ENCODE assay signal across 8 cellular contexts in genomic region chr3:67384790-67385397, GRCh38.
DNase-seq lines count a peak whose midpoint lies in the region; ATAC-seq and TF ChIP-seq lines count a peak whose summit lies in the region.

No MANE protein-coding gene starts in this region.

- no peak overlapping the region for H3K4me3 ChIP-seq in breast epithelium
- no peak overlapping the region for H3K4me3 ChIP-seq in fibroblast of pulmonary artery (replicated peaks; ENCODE audit: low read depth, low read length)
- H3K4me3 ChIP-seq in vagina = no peak overlapping the region

- TF ChIP-seq POLR2A in breast epithelium (IDR thresholded peaks at IDR 0.05) (no peak), vagina (IDR thresholded peaks at IDR 0.05) (no peak)

- H3K4me1 ChIP-seq in breast epithelium (no peaks in the 10 kb centered on the region), vagina (peaks cover 5% of the 10 kb centered on the region)

- no peaks in the 10 kb centered on the region for H3K36me3 ChIP-seq in breast epithelium
- no peaks in the 10 kb centered on the region for H3K36me3 ChIP-seq in vagina

- BruUV-seq in MCF 10A (replicated peaks; lab: Mats Ljungman, UMichigan) = no TSS peak

- H3K27me3 ChIP-seq in breast epithelium = no peaks in the 10 kb centered on the region
- no peaks in the 10 kb centered on the region for H3K27me3 ChIP-seq in vagina

- peaks cover 5% of the 10 kb centered on the region for H3K4me1 Mint-ChIP-seq in MCF 10A (ENCODE audit: insufficient read depth, unreplicated experiment)

- H3K9me3 ChIP-seq in breast epithelium (no peaks in the 10 kb centered on the region), vagina (no peaks in the 10 kb centered on the region)

- DNase-seq in MCF 10A (ENCODE audit: unreplicated experiment) (peak; percentile 67), breast epithelium (ENCODE audit: low spot score in 2 of 2) (no peak), NCI-H187 treated with DMSO at 0.1 percent for 48 hours (lab: John Stamatoyannopoulos, UW) (peak; percentile 8), fibroblast of pulmonary artery (ENCODE audit: low read depth) (peak; percentile 74), putamen (ENCODE audit: low spot score) (peak; percentile 7), vagina (ENCODE audit: extremely low spot score in 2 of 2) (no peak)
- DNase-seq in activated CD4-positive, alpha-beta T cell treated with anti-CD3 and anti-CD28 coated beads, Interleukin-2, amount 50 U/mL, for 48 hours = peak; percentile 41 to 57

- H3K27ac Mint-ChIP-seq in MCF 10A (ENCODE audit: low read depth, unreplicated experiment) = no peak overlapping the region

- no peaks in the 10 kb centered on the region for H3K9me3 Mint-ChIP-seq in MCF 10A (ENCODE audit: unreplicated experiment)

- POLR2A ChIA-PET in MCF 10A (lab: Yijun Ruan, JAX) = interaction anchor here (0.6 kb wide), 1 partner anchor 140 kb away, joined by 5 read pairs; no protein-coding TSS in a partner anchor

- H3K27ac ChIP-seq in breast epithelium = no peak overlapping the region
- H3K27ac ChIP-seq in vagina = no peak overlapping the region

- no peak for ATAC-seq in HG02588 (IDR thresholded peaks at IDR 0.05; ENCODE audit: unreplicated experiment)

- TF ChIP-seq CTCF in MCF 10A (IDR thresholded peaks at IDR 0.05; ENCODE audit: unreplicated experiment) (peak; percentile 31), breast epithelium (IDR thresholded peaks at IDR 0.05) (peak in 1 of 3 donors; percentile 24), fibroblast of pulmonary artery (IDR thresholded peaks at IDR 0.05; ENCODE audit: low read length, missing control alignments) (peak; percentile 81), vagina (IDR thresholded peaks at IDR 0.05) (peak in 1 of 3 experiments; percentile 5)

- intact Hi-C loops in MCF 10A (cut with micrococcal nuclease) = loop anchor here (5.0 to 10.0 kb wide), 3 partner anchors 222 to 1490 kb away; partner anchors contain the start of gene SUCLG2
- intact Hi-C loops in breast epithelium (cut with DNase I; ENCODE audit: low total_unique reads) = no loop called here
- intact Hi-C loops in vagina (cut with DNase I) = no loop called here

- H3K36me3 Mint-ChIP-seq in MCF 10A (ENCODE audit: insufficient read depth, unreplicated experiment) = no peaks in the 10 kb centered on the region

- CTCF ChIA-PET in MCF 10A (lab: Yijun Ruan, JAX) = interaction anchor here (0.7 to 2.3 kb wide), 5 partner anchors 10 to 1496 kb away, joined by 3 to 9 read pairs (median 3); no protein-coding TSS in a partner anchor

- no peak overlapping the region for H3K4me3 Mint-ChIP-seq in MCF 10A (ENCODE audit: unreplicated experiment)

- no peaks in the 10 kb centered on the region for H3K27me3 Mint-ChIP-seq in MCF 10A (ENCODE audit: insufficient read depth, unreplicated experiment)

Comparison
In these comparisons a context has a peak if more than half of its experiments do, and no peak if none do; other contexts are left out.
1. DNase-seq: peak in MCF 10A (single experiment), NCI-H187 treated with DMSO at 0.1 percent for 48 hours (single experiment), activated CD4-positive, alpha-beta T cell treated with anti-CD3 and anti-CD28 coated beads, Interleukin-2, amount 50 U/mL, for 48 hours (2 of 2), fibroblast of pulmonary artery (single experiment) and putamen (single experiment); none in breast epithelium (0 of 2) and vagina (0 of 2).